Comparison of ENCODE assay signal across 22 cellular contexts in genomic region chr6:24513602-24514001, GRCh38. TPM values are rescaled to one million over a fixed set of nuclear protein-coding genes. Genes with fewer than 3 reads are reported as not detected.
DNase-seq lines count a peak whose midpoint lies in the region; ATAC-seq, FAIRE-seq and TF ChIP-seq lines count a peak whose summit lies in the region.
"Had no signal": no experiment of that assay in that cellular context is flagged by ENCODE, and none has a peak within 500 bp of the region (broad histone marks: within the 10 kb centered on the region; RNA-seq: fewer than 3 reads in every experiment).

No MANE protein-coding gene starts in this region.

- TF ChIP-seq CTCF in osteocyte (IDR thresholded peaks at IDR 0.05) = no peak

- no peaks in the 10 kb centered on the region for H3K9me3 Mint-ChIP-seq in osteocyte (ENCODE audit: unreplicated experiment)
- peaks cover 1% of the 10 kb centered on the region for H3K9me3 Mint-ChIP-seq in activated CD8-positive, alpha-beta T cell treated with anti-CD3 and anti-CD28 coated beads, Interleukin-2, amount 10 ng/mL, durations not matched to agents 7 days and 5 days (ENCODE audit: insufficient read depth)
- H3K9me3 Mint-ChIP-seq: activated CD4-positive, alpha-beta T cell treated with anti-CD3 and anti-CD28 coated beads, Interleukin-2, amount 10 ng/mL, durations not matched to agents 7 days and 5 days; activated T-cell treated with anti-CD3 and anti-CD28 coated beads, Interleukin-2, amount 50 U/mL, for 24 hours had no signal

- H3K36me3 Mint-ChIP-seq in osteocyte (ENCODE audit: unreplicated experiment) = peaks cover 24% of the 10 kb centered on the region
- no peaks in the 10 kb centered on the region for H3K36me3 Mint-ChIP-seq in activated CD8-positive, alpha-beta T cell treated with anti-CD3 and anti-CD28 coated beads, Interleukin-2, amount 10 ng/mL, durations not matched to agents 7 days and 5 days (ENCODE audit: low read depth)

- ATAC-seq in GM18909 (IDR thresholded peaks at IDR 0.05; ENCODE audit: poor library complexity, unreplicated experiment) (peak; percentile 52), GM21576 (IDR thresholded peaks at IDR 0.05; ENCODE audit: unreplicated experiment) (peak; percentile 41), HG03442 (IDR thresholded peaks at IDR 0.05; ENCODE audit: unreplicated experiment) (peak; percentile 37), GM18519 (IDR thresholded peaks at IDR 0.05; ENCODE audit: low FRiP score, unreplicated experiment) (no peak)
- no peak for ATAC-seq in activated CD8-positive, alpha-beta T cell treated with anti-CD3 and anti-CD28 coated beads, Interleukin-2, amount 10 ng/mL, durations not matched to agents 7 days and 5 days

- CTCF ChIA-PET in activated CD8-positive, alpha-beta T cell treated with anti-CD3 and anti-CD28 coated beads, Interleukin-2, amount 10 ng/mL, durations not matched to agents 7 days and 5 days (lab: Charles Lee) = interaction anchor here (0.7 to 1.0 kb wide), 3 partner anchors 10 to 231 kb away, joined by 3 read pairs; no protein-coding TSS in a partner anchor

- H3K27me3 Mint-ChIP-seq in osteocyte (ENCODE audit: unreplicated experiment) = no peaks in the 10 kb centered on the region
- no peaks in the 10 kb centered on the region for H3K27me3 Mint-ChIP-seq in activated CD8-positive, alpha-beta T cell treated with anti-CD3 and anti-CD28 coated beads, Interleukin-2, amount 10 ng/mL, durations not matched to agents 7 days and 5 days (ENCODE audit: low read depth)
- H3K27me3 Mint-ChIP-seq: activated CD4-positive, alpha-beta T cell treated with anti-CD3 and anti-CD28 coated beads, Interleukin-2, amount 10 ng/mL, durations not matched to agents 7 days and 5 days; activated naive CD8-positive, alpha-beta T cell; activated T-cell treated with anti-CD3 and anti-CD28 coated beads, Interleukin-2, amount 50 U/mL, for 24 hours had no signal

- H3K4me3 Mint-ChIP-seq in osteocyte (ENCODE audit: unreplicated experiment) = no peak overlapping the region
- no peak overlapping the region for H3K4me3 Mint-ChIP-seq in activated CD8-positive, alpha-beta T cell treated with anti-CD3 and anti-CD28 coated beads, Interleukin-2, amount 10 ng/mL, durations not matched to agents 7 days and 5 days
- H3K4me3 Mint-ChIP-seq: activated CD4-positive, alpha-beta T cell treated with anti-CD3 and anti-CD28 coated beads, Interleukin-2, amount 10 ng/mL, durations not matched to agents 7 days and 5 days; activated naive CD8-positive, alpha-beta T cell; activated T-cell treated with anti-CD3 and anti-CD28 coated beads, Interleukin-2, amount 50 U/mL, for 24 hours had no signal

- H3K27ac Mint-ChIP-seq in osteocyte (ENCODE audit: unreplicated experiment) = no peak overlapping the region
- no peak overlapping the region for H3K27ac Mint-ChIP-seq in activated CD8-positive, alpha-beta T cell treated with anti-CD3 and anti-CD28 coated beads, Interleukin-2, amount 10 ng/mL, durations not matched to agents 7 days and 5 days
- H3K27ac Mint-ChIP-seq: activated CD4-positive, alpha-beta T cell treated with anti-CD3 and anti-CD28 coated beads, Interleukin-2, amount 10 ng/mL, durations not matched to agents 7 days and 5 days; activated naive CD8-positive, alpha-beta T cell; activated T-cell treated with anti-CD3 and anti-CD28 coated beads, Interleukin-2, amount 50 U/mL, for 24 hours had no signal

- DNase-seq in osteocyte (ENCODE audit: extremely low spot score, unreplicated experiment) (peak; percentile 23), urothelium cell line (ENCODE audit: low spot score) (no peak)
- no peak for DNase-seq in activated CD8-positive, alpha-beta T cell treated with anti-CD3 and anti-CD28 coated beads, Interleukin-2, amount 10 ng/mL, durations not matched to agents 7 days and 5 days
- DNase-seq: activated CD4-positive, alpha-beta T cell treated with anti-CD3 and anti-CD28 coated beads, Interleukin-2, amount 10 ng/mL, durations not matched to agents 7 days and 5 days; activated T-cell treated with anti-CD3 and anti-CD28 coated beads, Interleukin-2, amount 50 U/mL, for 24 hours; BE2C; brain microvascular endothelial cell; GF-D8; NCI-H1694; NCI-H510A treated with DMSO at 0.1 percent for 48 hours; SK-N-SH; stimulated activated CD4-positive, alpha-beta T cell treated with anti-CD3 and anti-CD28 coated beads, Interleukin-4, amount 100 ng/mL, for 24 hours; stimulated activated CD8-positive, alpha-beta memory T cell treated with anti-CD3 and anti-CD28 coated beads, Interleukin-4, amount 100 ng/mL, for 48 hours; testis had no signal

- H3K4me1 Mint-ChIP-seq in osteocyte (ENCODE audit: unreplicated experiment) = no peaks in the 10 kb centered on the region
- peaks cover 11% of the 10 kb centered on the region for H3K4me1 Mint-ChIP-seq in activated CD8-positive, alpha-beta T cell treated with anti-CD3 and anti-CD28 coated beads, Interleukin-2, amount 10 ng/mL, durations not matched to agents 7 days and 5 days (ENCODE audit: low read depth)

- FAIRE-seq in urothelium cell line (lab: Jason Lieb, UNC) = no peak
- FAIRE-seq: D721Med, frontal cortex, TTC549 had no signal

- POLR2A ChIA-PET in activated CD8-positive, alpha-beta T cell treated with anti-CD3 and anti-CD28 coated beads, Interleukin-2, amount 10 ng/mL, durations not matched to agents 7 days and 5 days (lab: Charles Lee) = no interaction called here

RNA-seq across cellular contexts. Expression of gene ALDH5A1, which starts 18.8 kb away (rescaled TPM):
- total RNA-seq in osteocyte = 6.6 and 7.8 TPM in 2 replicates
- 1 to 10 TPM; 4.8 to 4.9 TPM for total RNA-seq in activated CD8-positive, alpha-beta T cell treated with anti-CD3 and anti-CD28 coated beads, Interleukin-2, amount 10 ng/mL, durations not matched to agents 7 days and 5 days

RNA-seq across cellular contexts. Expression of gene GPLD1, which starts 24.2 kb away (rescaled TPM):
- 1.9 and 2.4 TPM in 2 replicates for total RNA-seq in osteocyte
- total RNA-seq in activated CD8-positive, alpha-beta T cell treated with anti-CD3 and anti-CD28 coated beads, Interleukin-2, amount 10 ng/mL, durations not matched to agents 7 days and 5 days = under 1 TPM; 0.34 to 0.45 TPM

Comparison
In these comparisons a context has a peak if more than half of its experiments do, and no peak if none do; other contexts are left out.
1. ATAC-seq: peak in GM18909 (single experiment), GM21576 (single experiment) and HG03442 (single experiment); none in activated CD8-positive, alpha-beta T cell treated with anti-CD3 and anti-CD28 coated beads, Interleukin-2, amount 10 ng/mL, durations not matched to agents 7 days and 5 days (single experiment) and GM18519 (single experiment).